In genomic region chr17:77831497-77832179, GRCh38 we compare ENCODE assay signal across 10 cellular contexts.
DNase-seq lines count a peak whose midpoint lies in the region; ATAC-seq and TF ChIP-seq lines count a peak whose summit lies in the region.
"Had no signal": no experiment of that assay in that cellular context is flagged by ENCODE, and none has a peak within 500 bp of the region (broad histone marks: within the 10 kb centered on the region; RNA-seq: fewer than 3 reads in every experiment).

No MANE protein-coding gene starts in this region.

- intact Hi-C loops in ascending aorta (cut with DNase I) (loop anchor here (2.0 to 5.0 kb wide), 6 partner anchors 21 to 514 kb away; a partner anchor contains a TSS), stomach (cut with DNase I; ENCODE audit: low total_unique reads) (no loop called here), transverse colon (cut with DNase I; ENCODE audit: low total_unique reads) (no loop called here)

- no peak for TF ChIP-seq CTCF in ascending aorta (IDR thresholded peaks at IDR 0.05)
- TF ChIP-seq CTCF in right atrium auricular region (IDR thresholded peaks at IDR 0.05): no peak
- TF ChIP-seq CTCF in stomach (IDR thresholded peaks at IDR 0.05): no peak
- no peak for TF ChIP-seq CTCF in GM13977 (IDR thresholded peaks at IDR 0.05; ENCODE audit: extremely low read depth, insufficient read depth, missing control alignments)
- no peak for TF ChIP-seq CTCF in transverse colon (IDR thresholded peaks at IDR 0.05)

- ATAC-seq in GM21515 (IDR thresholded peaks at IDR 0.05; ENCODE audit: unreplicated experiment): no peak

- H3K4me1 ChIP-seq in ascending aorta (peaks cover 18 to 40% of the 10 kb centered on the region in 2 donors), right atrium auricular region (peaks cover 0 to 61% of the 10 kb centered on the region in 2 donors), stomach (peaks cover 19 to 45% (median 22%) of the 10 kb centered on the region in 4 donors), transverse colon (peaks cover 3 to 18% (median 8%) of the 10 kb centered on the region in 4 donors)

- H3K9me3 ChIP-seq in ascending aorta: no peaks in the 10 kb centered on the region
- no peaks in the 10 kb centered on the region for H3K9me3 ChIP-seq in right atrium auricular region
- no peaks in the 10 kb centered on the region for H3K9me3 ChIP-seq in stomach
- H3K9me3 ChIP-seq in transverse colon: no peaks in the 10 kb centered on the region

- H3K27me3 ChIP-seq in ascending aorta (no peaks in the 10 kb centered on the region), right atrium auricular region (no peaks in the 10 kb centered on the region), stomach (peaks cover 0 to 12% (median 0%) of the 10 kb centered on the region in 3 donors), transverse colon (no peaks in the 10 kb centered on the region)

- peak overlapping the region in 1 of 2 donors; percentile 38 for H3K4me3 ChIP-seq in ascending aorta
- no peak overlapping the region for H3K4me3 ChIP-seq in right atrium auricular region
- no peak overlapping the region for H3K4me3 ChIP-seq in stomach
- H3K4me3 ChIP-seq in transverse colon: no peak overlapping the region
- H3K4me3 ChIP-seq: SK-N-MC had no signal

- peak; percentile 80 for DNase-seq in ELR (ENCODE audit: low read depth)
- peak in 1 of 2 donors; percentile 86 for DNase-seq in ascending aorta (ENCODE audit: low spot score in 2 of 2)
- peak; percentile 76 for DNase-seq in right atrium auricular region (ENCODE audit: low spot score)
- no peak for DNase-seq in stomach
- no peak for DNase-seq in GM13977 (ENCODE audit: low spot score)
- no peak for DNase-seq in stimulated activated CD4-positive, alpha-beta T cell treated with anti-CD3 and anti-CD28 coated beads, Interleukin-4, amount 100 ng/mL, for 24 hours
- DNase-seq in transverse colon: no peak
- DNase-seq: NCI-H2171 had no signal

- H3K36me3 ChIP-seq in ascending aorta (no peaks in the 10 kb centered on the region), right atrium auricular region (no peaks in the 10 kb centered on the region), stomach (no peaks in the 10 kb centered on the region), transverse colon (no peaks in the 10 kb centered on the region)

- WGBS in stomach, 5 donors: 72 to 79% (median 76%) methylated on average over 16 of the region's 16 CpGs
- 71 to 78% methylated on average over 1 to 16 of the region's 16 CpGs for WGBS in transverse colon (ENCODE audit: low coverage in 1 of 2), 2 donors

- TF ChIP-seq POLR2A in stomach (IDR thresholded peaks at IDR 0.05) (no peak), transverse colon (IDR thresholded peaks at IDR 0.05) (no peak)

- TF ChIP-seq EP300 in stomach (IDR thresholded peaks at IDR 0.05) (no peak), transverse colon (IDR thresholded peaks at IDR 0.05; ENCODE audit: low read depth) (no peak)

- in situ Hi-C loops in GM13977 (cut with MboI; ENCODE audit: low pct_unique_long_range_greater_than_20kb, low sequenced_read_pairs, unreplicated experiment): no loop called here
- in situ Hi-C loops in transverse colon (cut with MboI; ENCODE audit: low pct_ligation_motif_present in 1 of 4, low pct_unique_long_range_greater_than_20kb in 1 of 4, low sequenced_read_pairs in 3 of 4): no loop called here

- H3K27ac ChIP-seq in ascending aorta (peak overlapping the region; percentile 93 to 98), right atrium auricular region (peak overlapping the region; percentile 81 to 93), stomach (peak overlapping the region in 3 of 5 donors; percentile 76 to 79 (median 77)), transverse colon (peak overlapping the region in 1 of 4 donors; percentile 42)
- H3K27ac ChIP-seq: SK-N-MC had no signal

Comparison
In these comparisons a context has a peak if more than half of its experiments do, and no peak if none do; other contexts are left out.
1. DNase-seq: peak in ELR (single experiment) and right atrium auricular region (single experiment); none in stomach (single experiment), GM13977 (single experiment), stimulated activated CD4-positive, alpha-beta T cell treated with anti-CD3 and anti-CD28 coated beads, Interleukin-4, amount 100 ng/mL, for 24 hours (single experiment) and transverse colon (single experiment).